ENCODE assay signal across 8 cellular contexts in the genomic region with DNA sequence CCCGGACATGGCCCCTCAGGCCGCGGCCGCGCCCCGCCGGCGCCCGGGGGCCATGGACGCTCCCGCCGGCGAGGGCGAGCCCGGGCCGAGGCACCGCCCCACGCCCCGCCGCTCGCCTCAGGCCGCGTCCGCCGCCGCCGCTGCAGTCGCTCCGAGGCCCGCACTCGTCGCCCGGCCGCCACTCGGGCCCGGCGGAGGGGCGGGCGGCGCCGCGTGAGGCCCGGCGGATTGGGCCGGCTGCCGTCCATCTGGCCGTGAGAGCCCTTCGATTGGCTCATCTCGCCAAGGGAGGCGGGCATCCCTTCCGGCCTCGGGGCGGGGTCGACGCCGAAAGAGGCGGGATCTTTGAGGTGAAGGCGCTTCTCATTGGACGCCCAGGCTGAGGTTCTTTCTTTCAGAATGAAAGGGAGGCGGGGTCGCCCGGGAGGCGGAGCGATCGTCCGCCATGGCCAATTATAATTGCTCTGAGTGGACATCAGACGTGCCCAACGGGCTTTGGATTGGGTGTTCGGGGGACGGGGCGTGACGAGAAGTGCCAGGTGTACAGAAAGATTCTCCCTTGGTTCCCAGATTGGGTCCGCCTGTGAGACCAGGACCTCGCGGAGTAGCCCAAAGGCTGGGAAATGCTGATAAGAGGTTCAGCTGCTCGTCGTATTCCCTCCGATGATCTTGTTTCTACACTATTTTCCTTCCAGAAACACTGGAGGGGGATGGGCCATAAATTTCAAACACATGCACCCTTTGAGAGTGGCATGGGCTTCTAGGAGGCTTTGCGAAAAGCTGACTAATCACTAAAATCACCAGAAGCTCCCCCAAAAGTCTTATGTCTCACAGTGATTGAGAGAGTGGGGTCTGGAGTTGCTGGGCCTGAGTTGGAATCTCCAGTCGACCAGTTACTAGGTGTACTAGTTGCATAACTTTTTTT. TPM values are rescaled to one million over a fixed set of nuclear protein-coding genes. Genes with fewer than 3 reads are reported as not detected.
DNase-seq lines count a peak whose midpoint lies in the region; ATAC-seq and TF ChIP-seq lines count a peak whose summit lies in the region.

A gene with protein sequence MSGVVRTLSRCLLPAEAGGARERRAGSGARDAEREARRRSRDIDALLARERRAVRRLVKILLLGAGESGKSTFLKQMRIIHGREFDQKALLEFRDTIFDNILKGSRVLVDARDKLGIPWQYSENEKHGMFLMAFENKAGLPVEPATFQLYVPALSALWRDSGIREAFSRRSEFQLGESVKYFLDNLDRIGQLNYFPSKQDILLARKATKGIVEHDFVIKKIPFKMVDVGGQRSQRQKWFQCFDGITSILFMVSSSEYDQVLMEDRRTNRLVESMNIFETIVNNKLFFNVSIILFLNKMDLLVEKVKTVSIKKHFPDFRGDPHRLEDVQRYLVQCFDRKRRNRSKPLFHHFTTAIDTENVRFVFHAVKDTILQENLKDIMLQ (minus strand): TSS at position 156 of the 925 bp plus-strand sequence. CDS start 147 bp downstream, at position 9.

- peak within 1 kb of the TSS; percentile 73 for H3K27ac ChIP-seq in RWPE1

- POLR2A ChIA-PET in RWPE1 (lab: Yijun Ruan, JAX; ENCODE audit: low non-redundant PET) = interaction anchor here (0.6 kb wide), 1 partner anchor 20 kb away, joined by 3 read pairs; no protein-coding TSS in a partner anchor

- H3K36me3 Mint-ChIP-seq in activated T-helper 17 cell treated with anti-CD3 and anti-CD28 coated beads, Interleukin-2, amount 50 U/mL, for 72 hours (ENCODE audit: low read depth) = peaks cover 8% of the 10 kb centered on the region
- H3K36me3 Mint-ChIP-seq in natural killer cell treated with Interleukin-12 subunit alpha and Interleukin-12 subunit beta and Interleukin-15 and Interleukin-18, amount 100 ng/mL, for 72 hours = no peaks in the 10 kb centered on the region

- peak; percentile 99 for DNase-seq in Daoy (ENCODE audit: low read depth)
- DNase-seq in GOT3 (lab: John Stamatoyannopoulos, UW) = peak; percentile 99
- peak; percentile 97 for DNase-seq in LNCaP clone FGC (ENCODE audit: low read depth)
- peak; percentile 100 for DNase-seq in RWPE1 (ENCODE audit: low spot score)
- peak; percentile 97 for DNase-seq in fibroblast of mammary gland (ENCODE audit: low read depth)
- DNase-seq in natural killer cell treated with Interleukin-12 subunit alpha and Interleukin-12 subunit beta and Interleukin-15 and Interleukin-18, amount 100 ng/mL, for 72 hours (ENCODE audit: low spot score) = peak; percentile 97
- peak; percentile 99 for DNase-seq in stimulated activated naive CD8-positive, alpha-beta T cell treated with anti-CD3 and anti-CD28 coated beads, Interleukin-15, Interleukin-2, amounts not matched to agents 100 U/mL and 50 U/mL, for 24 hours

- CTCF ChIA-PET in RWPE1 (lab: Yijun Ruan, JAX) = no interaction called here

- peaks cover 18% of the 10 kb centered on the region for H3K4me1 Mint-ChIP-seq in activated T-helper 17 cell treated with anti-CD3 and anti-CD28 coated beads, Interleukin-2, amount 50 U/mL, for 72 hours
- H3K4me1 Mint-ChIP-seq in natural killer cell treated with Interleukin-12 subunit alpha and Interleukin-12 subunit beta and Interleukin-15 and Interleukin-18, amount 100 ng/mL, for 72 hours (ENCODE audit: low read depth in 2 of 2) = peaks cover 16 to 21% of the 10 kb centered on the region in 2 donors

- peak; percentile 96 for ATAC-seq in activated T-helper 17 cell treated with anti-CD3 and anti-CD28 coated beads, Interleukin-2, amount 50 U/mL, for 72 hours (replicated peaks)
- ATAC-seq in natural killer cell treated with Interleukin-12 subunit alpha and Interleukin-12 subunit beta and Interleukin-15 and Interleukin-18, amount 100 ng/mL, for 72 hours = peak; percentile 97 to 98
- ATAC-seq in stimulated activated naive CD8-positive, alpha-beta T cell treated with anti-CD3 and anti-CD28 coated beads, Interleukin-15, Interleukin-2, amounts not matched to agents 100 U/mL and 50 U/mL, for 24 hours = peak; percentile 96

- peak within 1 kb of the TSS; percentile 67 for H3K4me3 ChIP-seq in LNCaP clone FGC (ENCODE audit: low read depth, low read length)
- peak within 1 kb of the TSS; percentile 59 for H3K4me3 ChIP-seq in fibroblast of mammary gland (ENCODE audit: control insufficient read depth, low read depth, low read length)

- H3K9me3 Mint-ChIP-seq in activated T-helper 17 cell treated with anti-CD3 and anti-CD28 coated beads, Interleukin-2, amount 50 U/mL, for 72 hours = no peaks in the 10 kb centered on the region
- no peaks in the 10 kb centered on the region for H3K9me3 Mint-ChIP-seq in natural killer cell treated with Interleukin-12 subunit alpha and Interleukin-12 subunit beta and Interleukin-15 and Interleukin-18, amount 100 ng/mL, for 72 hours

- H3K27ac Mint-ChIP-seq in activated T-helper 17 cell treated with anti-CD3 and anti-CD28 coated beads, Interleukin-2, amount 50 U/mL, for 72 hours = peak within 1 kb of the TSS; percentile 69
- peak within 1 kb of the TSS in 1 of 2 donors; percentile 63 for H3K27ac Mint-ChIP-seq in natural killer cell treated with Interleukin-12 subunit alpha and Interleukin-12 subunit beta and Interleukin-15 and Interleukin-18, amount 100 ng/mL, for 72 hours

- no peaks in the 10 kb centered on the region for H3K27me3 Mint-ChIP-seq in activated T-helper 17 cell treated with anti-CD3 and anti-CD28 coated beads, Interleukin-2, amount 50 U/mL, for 72 hours
- H3K27me3 Mint-ChIP-seq in natural killer cell treated with Interleukin-12 subunit alpha and Interleukin-12 subunit beta and Interleukin-15 and Interleukin-18, amount 100 ng/mL, for 72 hours = peaks cover 0 to 2% of the 10 kb centered on the region in 2 donors

- peak within 1 kb of the TSS; percentile 79 for H3K4me3 Mint-ChIP-seq in activated T-helper 17 cell treated with anti-CD3 and anti-CD28 coated beads, Interleukin-2, amount 50 U/mL, for 72 hours
- peak within 1 kb of the TSS; percentile 82 for H3K4me3 Mint-ChIP-seq in natural killer cell treated with Interleukin-12 subunit alpha and Interleukin-12 subunit beta and Interleukin-15 and Interleukin-18, amount 100 ng/mL, for 72 hours

- no peak for TF ChIP-seq CTCF in LNCaP clone FGC (IDR thresholded peaks at IDR 0.05; ENCODE audit: control insufficient read depth, extremely low read depth, insufficient read depth)
- no peak for TF ChIP-seq CTCF in RWPE1 (conservative IDR thresholded peaks at IDR 0.05; ENCODE audit: low read depth)
- no peak for TF ChIP-seq CTCF in fibroblast of mammary gland (conservative IDR thresholded peaks at IDR 0.05; ENCODE audit: control insufficient read depth, insufficient read depth, low read depth, low read length)

RNA-seq across cellular contexts. Expression of the gene that starts here (rescaled TPM):
- 6.3 and 7.5 TPM in 2 replicates for total RNA-seq in Daoy (2014; rRNA removed; shearing (Covaris generic))
- total RNA-seq in activated T-helper 17 cell treated with anti-CD3 and anti-CD28 coated beads, Interleukin-2, amount 50 U/mL, for 72 hours = 10 to 100 TPM; 15.4 to 17.4 TPM
- 10 to 100 TPM; 15.5 to 27.1 TPM for total RNA-seq in natural killer cell treated with Interleukin-12 subunit alpha and Interleukin-12 subunit beta and Interleukin-15 and Interleukin-18, amount 100 ng/mL, for 72 hours

Comparison
In these comparisons a context has a peak if more than half of its experiments do, and no peak if none do; other contexts are left out.
1. Peak in every context shown above with its lines: DNase-seq, ATAC-seq, H3K4me3 ChIP-seq and H3K27ac ChIP-seq.